ENCODE assay signal across 8 cellular contexts in the genomic region with DNA sequence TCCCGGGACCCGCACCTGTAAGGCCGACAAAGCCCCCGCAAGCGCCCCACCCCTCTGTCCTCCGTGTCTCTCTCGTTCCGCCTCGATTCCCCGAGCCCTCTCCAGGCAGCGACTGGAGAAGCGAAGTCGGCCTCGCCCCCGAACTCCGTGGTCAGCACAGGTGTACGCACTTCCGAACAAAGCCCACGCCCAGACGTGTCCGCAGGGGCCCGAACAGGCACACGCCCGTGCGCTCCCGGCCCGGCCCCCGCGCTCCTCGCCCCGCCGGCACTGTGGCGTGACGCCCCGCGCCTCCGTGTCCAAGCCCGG. TPM values are rescaled to one million over a fixed set of nuclear protein-coding genes. Genes with fewer than 3 reads are reported as not detected.
DNase-seq lines count a peak whose midpoint lies in the region; ATAC-seq and TF ChIP-seq lines count a peak whose summit lies in the region.

No MANE protein-coding gene starts in this region.

- peak overlapping the region; percentile 81 for H3K27ac ChIP-seq in cingulate gyrus (ENCODE audit: low read depth, low read length)

- H3K9me3 ChIP-seq in mucosa of descending colon = no peaks in the 10 kb centered on the region

- DNase-seq in NCI-H1417 (lab: John Stamatoyannopoulos, UW) (peak; percentile 79 to 91 (median 87)), NCI-H1417 treated with DMSO at 0.1 percent for 48 hours (lab: John Stamatoyannopoulos, UW) (no peak), mucosa of descending colon (peak in 1 of 3 donors; percentile 48), NCI-H2171 treated with DMSO at 0.1 percent for 48 hours (lab: John Stamatoyannopoulos, UW) (no peak), NCI-H1436 (lab: John Stamatoyannopoulos, UW) (no peak)

- no peaks in the 10 kb centered on the region for H3K36me3 ChIP-seq in mucosa of descending colon (ENCODE audit: low read depth)

- no peak for TF ChIP-seq RAD21 in Ishikawa (IDR thresholded peaks at IDR 0.05; ENCODE audit: low read depth)

- no peak for TF ChIP-seq EP300 in Ishikawa (IDR thresholded peaks at IDR 0.05; ENCODE audit: borderline replicate concordance)

- TF ChIP-seq CTCF in mucosa of descending colon (IDR thresholded peaks at IDR 0.05) = no peak

- peak; percentile 44 for ATAC-seq in mucosa of descending colon
- ATAC-seq in GM21360 (IDR thresholded peaks at IDR 0.05; ENCODE audit: unreplicated experiment) = no peak

- intact Hi-C loops in mucosa of descending colon (cut with DNase I, micrococcal nuclease) = no loop called here

- H3K4me1 ChIP-seq in mucosa of descending colon (ENCODE audit: low read depth) = peaks cover 13% of the 10 kb centered on the region

- H3K4me3 ChIP-seq in mucosa of descending colon = no peak overlapping the region

TF ChIP-seq in Ishikawa, 13 proteins besides CTCF, POLR2A, EP300 and RAD21:
- TF ChIP-seq, protein P1, sequence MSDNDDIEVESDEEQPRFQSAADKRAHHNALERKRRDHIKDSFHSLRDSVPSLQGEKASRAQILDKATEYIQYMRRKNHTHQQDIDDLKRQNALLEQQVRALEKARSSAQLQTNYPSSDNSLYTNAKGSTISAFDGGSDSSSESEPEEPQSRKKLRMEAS (IDR thresholded peaks at IDR 0.05) = peak; percentile 46; the same call in 1 of the 2 replicates
- TF ChIP-seq EGR1 (IDR thresholded peaks at IDR 0.05) = no peak
- TF ChIP-seq ZBTB7A (IDR thresholded peaks at IDR 0.05; ENCODE audit: low read depth) = peak; percentile 37; the same call in 1 of the 2 replicates

RNA-seq across cellular contexts. Expression of a gene that starts 0.8 kb away (rescaled TPM):
- total RNA-seq in mucosa of descending colon = 1 to 10 TPM; 1.0 to 3.4 (median 2.3) TPM

Comparison
In these comparisons a context has a peak if more than half of its experiments do, and no peak if none do; other contexts are left out.
1. DNase-seq: peak in NCI-H1417 (3 of 3); none in NCI-H1417 treated with DMSO at 0.1 percent for 48 hours (single experiment), NCI-H2171 treated with DMSO at 0.1 percent for 48 hours (single experiment) and NCI-H1436 (single experiment).